Comparison of ENCODE assay signal across 22 cellular contexts in genomic region chr3:65625310-65625709, GRCh38.
DNase-seq lines count a peak whose midpoint lies in the region; ATAC-seq, FAIRE-seq and TF ChIP-seq lines count a peak whose summit lies in the region.
"Had no signal": no experiment of that assay in that cellular context is flagged by ENCODE, and none has a peak within 500 bp of the region (broad histone marks: within the 10 kb centered on the region; RNA-seq: fewer than 3 reads in every experiment).

No MANE protein-coding gene starts in this region.

- no peaks in the 10 kb centered on the region for H3K4me1 ChIP-seq in hepatocyte (ENCODE audit: insufficient read depth)
- H3K4me1 ChIP-seq: SJCRH30 had no signal

- H3K4me3 ChIP-seq in choroid plexus epithelial cell (ENCODE audit: low read depth, low read length) (no peak overlapping the region), hepatocyte (no peak overlapping the region)
- H3K4me3 ChIP-seq: BLaER1 treated with 17β-estradiol and CSF1 and Interleukin-3, amounts not matched to agents 10 nM and 100 nM; GM23338; MG63; SJCRH30 had no signal

- peak; percentile 54 for FAIRE-seq in GM12892 (lab: Jason Lieb, UNC)
- FAIRE-seq: A204.1, HepG2 had no signal

- no peaks in the 10 kb centered on the region for H3K9me2 ChIP-seq in hepatocyte (replicated peaks; ENCODE audit: insufficient read depth)

- H2AFZ ChIP-seq in hepatocyte = no peak overlapping the region
- H2AFZ ChIP-seq: GM23338 had no signal

- CTCF ChIA-PET in activated naive CD4-positive, alpha-beta T cell treated with anti-CD3 and anti-CD28 coated beads for 36 hours (lab: Charles Lee) = no interaction called here

- TF ChIP-seq POLR2A in GM12892 (IDR thresholded peaks at IDR 0.05; ENCODE audit: low read depth, low read length) = no peak

- no peaks in the 10 kb centered on the region for H3K9me3 Mint-ChIP-seq in activated naive CD4-positive, alpha-beta T cell treated with anti-CD3 and anti-CD28 coated beads for 36 hours
- H3K9me3 Mint-ChIP-seq: GM23338 had no signal

- H3K27me3 Mint-ChIP-seq in activated naive CD4-positive, alpha-beta T cell treated with anti-CD3 and anti-CD28 coated beads for 36 hours (ENCODE audit: low read depth) = no peaks in the 10 kb centered on the region
- H3K27me3 Mint-ChIP-seq: CD8-positive, alpha-beta memory T cell had no signal

- TF ChIP-seq CTCF in choroid plexus epithelial cell (conservative IDR thresholded peaks at IDR 0.05; ENCODE audit: low read depth, low read length) (no peak), hepatocyte (IDR thresholded peaks at IDR 0.05; ENCODE audit: poor library complexity) (no peak)

- no peaks in the 10 kb centered on the region for H3K36me3 ChIP-seq in hepatocyte (replicated peaks; ENCODE audit: insufficient read depth, low read depth)
- H3K36me3 ChIP-seq: MG63, SJCRH30 had no signal

- ATAC-seq in HG03342 (IDR thresholded peaks at IDR 0.05; ENCODE audit: unreplicated experiment) = no peak
- ATAC-seq in HG02759 (IDR thresholded peaks at IDR 0.05; ENCODE audit: unreplicated experiment) = no peak
- ATAC-seq: GM23338, HepG2 had no signal

- H3K27ac ChIP-seq in hepatocyte = peak overlapping the region; percentile 16
- H3K27ac ChIP-seq: BLaER1 treated with 17β-estradiol and CSF1 and Interleukin-3, amounts not matched to agents 10 nM and 100 nM; SJCRH30 had no signal

- peaks cover 9% of the 10 kb centered on the region for H3K79me2 ChIP-seq in hepatocyte

- no peaks in the 10 kb centered on the region for H3K4me1 Mint-ChIP-seq in activated naive CD4-positive, alpha-beta T cell treated with anti-CD3 and anti-CD28 coated beads for 36 hours (ENCODE audit: low read depth)
- H3K4me1 Mint-ChIP-seq: CD8-positive, alpha-beta memory T cell had no signal

- no peaks in the 10 kb centered on the region for H3K27me3 ChIP-seq in hepatocyte
- H3K27me3 ChIP-seq: BLaER1 treated with 17β-estradiol and CSF1 and Interleukin-3, amounts not matched to agents 10 nM and 100 nM; MG63; SJCRH30 had no signal

- H4K20me1 ChIP-seq in hepatocyte (ENCODE audit: insufficient read depth, poor library complexity, severe bottlenecking) = no peaks in the 10 kb centered on the region
- H4K20me1 ChIP-seq: BLaER1 treated with 17β-estradiol and CSF1 and Interleukin-3, amounts not matched to agents 10 nM and 100 nM had no signal

- H3K4me2 ChIP-seq in hepatocyte = no peak overlapping the region
- H3K4me2 ChIP-seq: BLaER1 treated with 17β-estradiol and CSF1 and Interleukin-3, amounts not matched to agents 10 nM and 100 nM; GM23338 had no signal

- H3K4me3 Mint-ChIP-seq in activated naive CD4-positive, alpha-beta T cell treated with anti-CD3 and anti-CD28 coated beads for 36 hours = no peak overlapping the region
- H3K4me3 Mint-ChIP-seq: CD8-positive, alpha-beta memory T cell; GM23338 had no signal

- no peak for DNase-seq in GM12892 (ENCODE audit: insufficient read length)
- peak; percentile 46 for DNase-seq in choroid plexus epithelial cell (ENCODE audit: low read depth)
- DNase-seq in hepatocyte (ENCODE audit: low spot score) = peak; percentile 22
- peak; percentile 11 for DNase-seq in renal cortical epithelial cell (ENCODE audit: low read depth)
- DNase-seq in activated naive CD4-positive, alpha-beta T cell treated with anti-CD3 and anti-CD28 coated beads for 36 hours = no peak
- DNase-seq in NCI-H69 (lab: John Stamatoyannopoulos, UW) = no peak
- DNase-seq: CD8-positive, alpha-beta memory T cell; GF-D8; MG63; NCI-H1092; NCI-H2081 treated with DMSO at 0.1 percent for 48 hours; NCI-H2227 treated with DMSO at 0.1 percent for 48 hours; NCI-H524 treated with DMSO at 0.1 percent for 48 hours; OCI-M1; RPMI8226; SJCRH30 had no signal

- H3K27ac Mint-ChIP-seq in activated naive CD4-positive, alpha-beta T cell treated with anti-CD3 and anti-CD28 coated beads for 36 hours = no peak overlapping the region
- H3K27ac Mint-ChIP-seq: CD8-positive, alpha-beta memory T cell had no signal

- H3K9me3 ChIP-seq in hepatocyte (ENCODE audit: low read depth) = no peaks in the 10 kb centered on the region
- H3K9me3 ChIP-seq: MG63, SJCRH30 had no signal

- no peaks in the 10 kb centered on the region for H3K36me3 Mint-ChIP-seq in activated naive CD4-positive, alpha-beta T cell treated with anti-CD3 and anti-CD28 coated beads for 36 hours (ENCODE audit: low read depth)
- H3K36me3 Mint-ChIP-seq: CD8-positive, alpha-beta memory T cell had no signal

- 61% methylated on average over 3 of the region's 3 CpGs for WGBS in hepatocyte (ENCODE audit: low lambda C conversion rate, missing lambda C conversion rate)

- intact Hi-C loops in activated naive CD4-positive, alpha-beta T cell treated with anti-CD3 and anti-CD28 coated beads for 36 hours (cut with micrococcal nuclease) = no loop called here

Comparison
In these comparisons a context has a peak if more than half of its experiments do, and no peak if none do; other contexts are left out.
1. DNase-seq: peak in choroid plexus epithelial cell (single experiment), hepatocyte (single experiment) and renal cortical epithelial cell (single experiment); none in GM12892 (single experiment), activated naive CD4-positive, alpha-beta T cell treated with anti-CD3 and anti-CD28 coated beads for 36 hours (single experiment) and NCI-H69 (single experiment).